ENCODE assay signal across 20 cellular contexts in the genomic region with DNA sequence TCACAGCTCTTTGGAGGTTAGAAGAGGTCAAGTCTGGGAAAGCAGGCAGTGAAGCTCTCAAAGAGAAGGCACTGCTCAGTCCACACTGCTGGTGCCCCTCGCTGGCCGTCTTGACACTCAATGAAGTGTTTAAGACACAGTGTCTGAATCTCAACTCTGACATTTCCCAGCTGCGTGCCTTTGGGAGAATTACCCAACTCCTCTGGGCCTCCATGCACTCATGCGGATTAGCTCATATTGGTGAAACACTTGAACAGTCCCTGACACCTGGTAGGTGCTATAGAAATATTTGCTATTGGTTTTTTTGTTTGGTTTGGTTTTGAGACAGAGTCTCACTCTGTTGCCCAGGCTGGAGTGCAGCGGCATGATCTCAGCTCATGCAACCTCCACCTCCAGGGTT.
"Had no signal": no experiment of that assay in that cellular context is flagged by ENCODE, and none has a peak within 500 bp of the region (broad histone marks: within the 10 kb centered on the region; RNA-seq: fewer than 3 reads in every experiment).

No MANE protein-coding gene starts in this region.

- H3K4me1 ChIP-seq: ascending aorta, parathyroid adenoma, right atrium auricular region, suprapubic skin, transverse colon had no signal

- H2AFZ ChIP-seq: parathyroid adenoma had no signal

- H3K27me3 ChIP-seq: ascending aorta, right atrium auricular region, suprapubic skin, transverse colon had no signal

- H3K4me2 ChIP-seq: smooth muscle cell had no signal

- H3K9ac ChIP-seq: parathyroid adenoma had no signal

- H3K36me3 ChIP-seq: ascending aorta, right atrium auricular region, suprapubic skin, transverse colon had no signal

- H3K9me3 ChIP-seq: ascending aorta, right atrium auricular region, suprapubic skin, transverse colon had no signal

- H3K4me3 ChIP-seq: ascending aorta, coronary artery, dorsolateral prefrontal cortex, right atrium auricular region, smooth muscle cell, suprapubic skin, transverse colon had no signal

- H3K27ac ChIP-seq: ascending aorta, coronary artery, dorsolateral prefrontal cortex, parathyroid adenoma, right atrium auricular region, suprapubic skin, transverse colon had no signal

- DNase-seq: activated CD4-positive, alpha-beta T cell treated with anti-CD3 and anti-CD28 coated beads for 4 hours; activated CD4-positive, alpha-beta T cell treated with anti-CD3 and anti-CD28 coated beads, Interleukin-2, amount 50 U/mL, for 4 hours; activated effector memory CD4-positive, alpha-beta T cell treated with Interleukin-2 at 50 U/mL for 16 hours; activated naive CD4-positive, alpha-beta T cell treated with anti-CD3 and anti-CD28 coated beads for 36 hours; activated naive CD8-positive, alpha-beta T cell treated with anti-CD3 and anti-CD28 coated beads for 36 hours; dorsolateral prefrontal cortex; effector memory CD4-positive, alpha-beta T cell; glutamatergic neuron; midbrain; naive thymus-derived CD4-positive, alpha-beta T cell; occipital lobe; stimulated activated CD4-positive, alpha-beta T cell treated with anti-CD3 and anti-CD28 coated beads, Interleukin-1b, Interleukin-23, amount 100 ng/mL, for 48 hours; stimulated activated naive B cell treated with anti-CD40 and anti-IgM and Interleukin-4, amounts not matched to agents 10 μg/mL and 1 μg/mL and 100 μg/mL, for 72 hours; transverse colon had no signal

- H3K79me2 ChIP-seq: parathyroid adenoma had no signal
